ENCODE assay signal across 8 cellular contexts in the genomic region with DNA sequence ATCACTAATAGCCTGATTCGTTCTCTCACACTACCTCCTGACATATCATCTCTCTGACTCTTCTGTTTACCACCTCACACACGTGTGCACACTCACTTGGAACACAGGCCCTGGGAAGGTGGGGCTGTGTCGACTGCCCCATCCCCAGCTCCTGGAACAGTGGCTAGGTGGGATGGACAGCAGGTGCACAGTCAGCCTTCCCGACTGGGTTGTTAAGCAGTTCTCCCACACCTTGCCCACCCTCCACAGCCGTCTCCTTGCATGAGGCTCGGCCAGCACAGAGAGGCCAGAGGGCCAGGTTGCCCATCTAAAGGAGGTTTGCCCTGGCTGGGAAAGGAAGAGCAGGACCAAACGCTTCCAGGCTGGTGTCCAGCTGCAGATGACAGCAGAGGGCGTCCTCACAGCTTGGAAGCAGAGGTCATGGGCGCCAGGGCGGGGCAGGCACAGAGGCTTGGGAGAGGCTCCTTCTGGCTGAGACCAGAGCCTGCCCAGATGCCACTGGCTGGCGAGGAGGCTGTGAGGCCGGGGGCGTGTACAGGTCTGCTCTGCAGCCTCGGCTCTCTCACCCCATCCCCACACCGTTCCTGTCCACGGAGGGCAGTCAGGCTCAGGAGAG.
DNase-seq lines count a peak whose midpoint lies in the region; ATAC-seq and TF ChIP-seq lines count a peak whose summit lies in the region.

No MANE protein-coding gene starts in this region.

- H3K4me1 Mint-ChIP-seq in activated naive CD8-positive, alpha-beta T cell treated with anti-CD3 and anti-CD28 coated beads for 36 hours = no peaks in the 10 kb centered on the region

- ATAC-seq in HG02884 (IDR thresholded peaks at IDR 0.05; ENCODE audit: unreplicated experiment) (no peak), GM19395 (IDR thresholded peaks at IDR 0.05; ENCODE audit: unreplicated experiment) (no peak)

- H3K36me3 ChIP-seq in brain microvascular endothelial cell (replicated peaks) = no peaks in the 10 kb centered on the region

- peak; percentile 53 for TF ChIP-seq CTCF in AG09319 (IDR thresholded peaks at IDR 0.05; ENCODE audit: low read depth, low read length)
- TF ChIP-seq CTCF in brain microvascular endothelial cell (IDR thresholded peaks at IDR 0.05; ENCODE audit: low read depth, low read length, missing control alignments) = peak; percentile 64

- no peaks in the 10 kb centered on the region for H3K36me3 Mint-ChIP-seq in activated naive CD8-positive, alpha-beta T cell treated with anti-CD3 and anti-CD28 coated beads for 36 hours

- no peaks in the 10 kb centered on the region for H3K27me3 Mint-ChIP-seq in activated naive CD8-positive, alpha-beta T cell treated with anti-CD3 and anti-CD28 coated beads for 36 hours

- H3K27me3 ChIP-seq in brain microvascular endothelial cell (replicated peaks) = no peaks in the 10 kb centered on the region

- no peak overlapping the region for H3K4me3 Mint-ChIP-seq in activated naive CD8-positive, alpha-beta T cell treated with anti-CD3 and anti-CD28 coated beads for 36 hours

- H3K27ac Mint-ChIP-seq in activated naive CD8-positive, alpha-beta T cell treated with anti-CD3 and anti-CD28 coated beads for 36 hours = no peak overlapping the region

- no peak overlapping the region for H3K27ac ChIP-seq in brain microvascular endothelial cell

- DNase-seq in AG09319 (ENCODE audit: extremely low read depth, low read depth) (no peak), HT-29 (ENCODE audit: low spot score) (peak; percentile 74), brain microvascular endothelial cell (peak; percentile 35), kidney glomerular epithelial cell (lab: John Stamatoyannopoulos, UW) (peak; percentile 47)
- no peak for DNase-seq in stimulated activated naive CD4-positive, alpha-beta T cell (lab: John Stamatoyannopoulos, UW)
- DNase-seq in activated naive CD8-positive, alpha-beta T cell treated with anti-CD3 and anti-CD28 coated beads for 36 hours = no peak

- H3K9me3 Mint-ChIP-seq in activated naive CD8-positive, alpha-beta T cell treated with anti-CD3 and anti-CD28 coated beads for 36 hours = no peaks in the 10 kb centered on the region

- H3K4me3 ChIP-seq in brain microvascular endothelial cell (ENCODE audit: low read depth, low read length) = no peak overlapping the region

- in situ Hi-C loops in brain microvascular endothelial cell (cut with HindIII; ENCODE audit: low pct_ligation_motif_present, low sequenced_read_pairs) = no loop called here

Comparison
In these comparisons a context has a peak if more than half of its experiments do, and no peak if none do; other contexts are left out.
1. DNase-seq: peak in HT-29 (single experiment), brain microvascular endothelial cell (single experiment) and kidney glomerular epithelial cell (single experiment); none in AG09319 (single experiment), stimulated activated naive CD4-positive, alpha-beta T cell (0 of 6) and activated naive CD8-positive, alpha-beta T cell treated with anti-CD3 and anti-CD28 coated beads for 36 hours (single experiment).